3 cellular contexts compared by ENCODE assay signal in the genomic region with DNA sequence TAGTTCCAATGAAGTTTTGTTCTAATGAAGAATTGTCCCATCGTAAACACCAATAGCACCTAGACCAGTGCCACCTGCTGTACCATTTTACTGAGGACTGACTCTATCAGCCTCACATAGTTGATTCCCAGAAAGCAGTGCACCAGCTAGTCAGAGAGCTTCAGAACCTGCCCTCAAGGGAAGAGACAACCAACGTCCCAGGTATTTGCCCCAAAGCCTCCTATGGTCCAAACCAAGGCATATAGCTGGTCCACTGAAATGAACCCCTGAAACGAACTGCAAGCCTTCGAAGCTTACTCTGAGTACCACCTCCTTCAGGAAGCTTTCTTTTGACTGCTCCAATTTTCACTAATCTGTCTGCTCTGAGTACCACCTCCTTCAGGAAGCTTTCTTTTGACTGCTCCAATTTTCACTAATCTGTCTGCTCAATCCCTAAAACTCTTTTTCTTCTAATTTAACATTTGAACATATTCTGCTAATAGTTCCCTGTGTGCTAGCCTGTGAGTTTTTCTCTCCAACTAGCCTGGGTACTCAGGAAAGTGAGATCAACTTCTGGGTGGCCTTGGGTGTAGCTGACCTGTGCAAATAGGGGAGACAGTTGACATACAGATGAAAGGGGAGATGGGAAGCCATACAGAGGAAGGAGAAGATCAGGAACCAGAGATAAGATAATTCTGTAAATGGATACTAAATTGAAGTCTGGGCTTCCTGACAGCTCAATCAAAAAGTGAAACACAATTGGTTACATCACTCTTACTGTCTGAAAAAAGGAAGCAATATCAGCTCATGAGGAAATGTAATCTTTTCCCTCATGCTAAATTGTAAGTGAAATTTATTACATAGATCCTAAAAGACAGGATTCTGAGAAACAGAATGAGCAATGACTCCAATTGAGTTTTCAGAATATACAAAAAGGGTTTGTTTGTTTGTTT.
A peak's percentile ranks its signal among the peaks of the same experiment; 100 is the strongest.
TF ChIP-seq lines count a peak whose summit lies in the region.

No MANE protein-coding gene starts in this region.

TF ChIP-seq in A549, 52 proteins besides CTCF, POLR2A, EP300 and RAD21 (continued from another document):
- TF ChIP-seq, protein P1, sequence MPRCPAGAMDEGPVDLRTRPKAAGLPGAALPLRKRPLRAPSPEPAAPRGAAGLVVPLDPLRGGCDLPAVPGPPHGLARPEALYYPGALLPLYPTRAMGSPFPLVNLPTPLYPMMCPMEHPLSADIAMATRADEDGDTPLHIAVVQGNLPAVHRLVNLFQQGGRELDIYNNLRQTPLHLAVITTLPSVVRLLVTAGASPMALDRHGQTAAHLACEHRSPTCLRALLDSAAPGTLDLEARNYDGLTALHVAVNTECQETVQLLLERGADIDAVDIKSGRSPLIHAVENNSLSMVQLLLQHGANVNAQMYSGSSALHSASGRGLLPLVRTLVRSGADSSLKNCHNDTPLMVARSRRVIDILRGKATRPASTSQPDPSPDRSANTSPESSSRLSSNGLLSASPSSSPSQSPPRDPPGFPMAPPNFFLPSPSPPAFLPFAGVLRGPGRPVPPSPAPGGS (IDR thresholded peaks at IDR 0.05) = no peak
- TF ChIP-seq EHMT2 (IDR thresholded peaks at IDR 0.05; ENCODE audit: low read depth) (no peak), MAFK (IDR thresholded peaks at IDR 0.05; ENCODE audit: partially characterized antibody) (no peak), HEYL (CRISPR knock-in tag; IDR thresholded peaks at IDR 0.05) (no peak), MAZ (IDR thresholded peaks at IDR 0.05; ENCODE audit: borderline replicate concordance, low read depth, low read length) (no peak), CHD4 (IDR thresholded peaks at IDR 0.05; ENCODE audit: borderline replicate concordance) (no peak), CBX2 (IDR thresholded peaks at IDR 0.05; ENCODE audit: borderline replicate concordance, low read depth) (no peak), CEBPB (IDR thresholded peaks at IDR 0.05) (peak; percentile 35 to 36; a peak in 2 of 4 replicates), HOXB13 (CRISPR knock-in tag; IDR thresholded peaks at IDR 0.05; ENCODE audit: low read depth) (no peak), NPAS2 (CRISPR knock-in tag; IDR thresholded peaks at IDR 0.05; ENCODE audit: borderline replicate concordance) (no peak), HDAC2 (IDR thresholded peaks at IDR 0.05) (no peak), ESRRA (IDR thresholded peaks at IDR 0.05; ENCODE audit: borderline replicate concordance, low read length) (no peak), ZFP36 (IDR thresholded peaks at IDR 0.05; ENCODE audit: borderline replicate concordance, partially characterized antibody) (no peak), FOSL2 (IDR thresholded peaks at IDR 0.05) (no peak), FOSL2 (CRISPR knock-in tag; IDR thresholded peaks at IDR 0.05) (no peak), RCOR1 (IDR thresholded peaks at IDR 0.05; ENCODE audit: low read depth, low read length) (no peak)
- TF ChIP-seq, protein P2, sequence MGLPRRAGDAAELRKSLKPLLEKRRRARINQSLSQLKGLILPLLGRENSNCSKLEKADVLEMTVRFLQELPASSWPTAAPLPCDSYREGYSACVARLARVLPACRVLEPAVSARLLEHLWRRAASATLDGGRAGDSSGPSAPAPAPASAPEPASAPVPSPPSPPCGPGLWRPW (IDR thresholded peaks at IDR 0.05) = no peak
- TF ChIP-seq, protein P3, sequence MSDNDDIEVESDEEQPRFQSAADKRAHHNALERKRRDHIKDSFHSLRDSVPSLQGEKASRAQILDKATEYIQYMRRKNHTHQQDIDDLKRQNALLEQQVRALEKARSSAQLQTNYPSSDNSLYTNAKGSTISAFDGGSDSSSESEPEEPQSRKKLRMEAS (IDR thresholded peaks at IDR 0.05) = peak; percentile 27
TF ChIP-seq in A549: peak in this region for 5.

TF ChIP-seq in GM12878, 131 proteins besides CTCF, POLR2A, EP300 and RAD21 (continued from another document and continues in another):
- TF ChIP-seq, protein P4, sequence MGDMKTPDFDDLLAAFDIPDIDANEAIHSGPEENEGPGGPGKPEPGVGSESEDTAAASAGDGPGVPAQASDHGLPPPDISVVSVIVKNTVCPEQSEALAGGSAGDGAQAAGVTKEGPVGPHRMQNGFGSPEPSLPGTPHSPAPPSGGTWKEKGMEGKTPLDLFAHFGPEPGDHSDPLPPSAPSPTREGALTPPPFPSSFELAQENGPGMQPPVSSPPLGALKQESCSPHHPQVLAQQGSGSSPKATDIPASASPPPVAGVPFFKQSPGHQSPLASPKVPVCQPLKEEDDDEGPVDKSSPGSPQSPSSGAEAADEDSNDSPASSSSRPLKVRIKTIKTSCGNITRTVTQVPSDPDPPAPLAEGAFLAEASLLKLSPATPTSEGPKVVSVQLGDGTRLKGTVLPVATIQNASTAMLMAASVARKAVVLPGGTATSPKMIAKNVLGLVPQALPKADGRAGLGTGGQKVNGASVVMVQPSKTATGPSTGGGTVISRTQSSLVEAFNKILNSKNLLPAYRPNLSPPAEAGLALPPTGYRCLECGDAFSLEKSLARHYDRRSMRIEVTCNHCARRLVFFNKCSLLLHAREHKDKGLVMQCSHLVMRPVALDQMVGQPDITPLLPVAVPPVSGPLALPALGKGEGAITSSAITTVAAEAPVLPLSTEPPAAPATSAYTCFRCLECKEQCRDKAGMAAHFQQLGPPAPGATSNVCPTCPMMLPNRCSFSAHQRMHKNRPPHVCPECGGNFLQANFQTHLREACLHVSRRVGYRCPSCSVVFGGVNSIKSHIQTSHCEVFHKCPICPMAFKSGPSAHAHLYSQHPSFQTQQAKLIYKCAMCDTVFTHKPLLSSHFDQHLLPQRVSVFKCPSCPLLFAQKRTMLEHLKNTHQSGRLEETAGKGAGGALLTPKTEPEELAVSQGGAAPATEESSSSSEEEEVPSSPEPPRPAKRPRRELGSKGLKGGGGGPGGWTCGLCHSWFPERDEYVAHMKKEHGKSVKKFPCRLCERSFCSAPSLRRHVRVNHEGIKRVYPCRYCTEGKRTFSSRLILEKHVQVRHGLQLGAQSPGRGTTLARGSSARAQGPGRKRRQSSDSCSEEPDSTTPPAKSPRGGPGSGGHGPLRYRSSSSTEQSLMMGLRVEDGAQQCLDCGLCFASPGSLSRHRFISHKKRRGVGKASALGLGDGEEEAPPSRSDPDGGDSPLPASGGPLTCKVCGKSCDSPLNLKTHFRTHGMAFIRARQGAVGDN (IDR thresholded peaks at IDR 0.05) = no peak
- TF ChIP-seq RUNX3 (IDR thresholded peaks at IDR 0.05; ENCODE audit: low read length) = 0 out of 2 replicates have a peak, but pooled peaks have one; percentile 7
- TF ChIP-seq RBBP5 (conservative IDR thresholded peaks at IDR 0.05) = no peak
- no peak for TF ChIP-seq SMAD1 (IDR thresholded peaks at IDR 0.05; ENCODE audit: low read depth, partially characterized antibody)
- TF ChIP-seq, protein P5, sequence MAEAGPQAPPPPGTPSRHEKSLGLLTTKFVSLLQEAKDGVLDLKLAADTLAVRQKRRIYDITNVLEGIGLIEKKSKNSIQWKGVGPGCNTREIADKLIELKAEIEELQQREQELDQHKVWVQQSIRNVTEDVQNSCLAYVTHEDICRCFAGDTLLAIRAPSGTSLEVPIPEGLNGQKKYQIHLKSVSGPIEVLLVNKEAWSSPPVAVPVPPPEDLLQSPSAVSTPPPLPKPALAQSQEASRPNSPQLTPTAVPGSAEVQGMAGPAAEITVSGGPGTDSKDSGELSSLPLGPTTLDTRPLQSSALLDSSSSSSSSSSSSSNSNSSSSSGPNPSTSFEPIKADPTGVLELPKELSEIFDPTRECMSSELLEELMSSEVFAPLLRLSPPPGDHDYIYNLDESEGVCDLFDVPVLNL (IDR thresholded peaks at IDR 0.05; ENCODE audit: low read depth, low read length) = no peak
- no peak for TF ChIP-seq SRF (IDR thresholded peaks at IDR 0.05; ENCODE audit: low read depth in 2 of 2, low read length in 2 of 2)
- no peak for TF ChIP-seq IKZF1 (conservative IDR thresholded peaks at IDR 0.05)
- TF ChIP-seq NR2F1 (conservative IDR thresholded peaks at IDR 0.05) = no peak
- TF ChIP-seq BACH1 (IDR thresholded peaks at IDR 0.05; ENCODE audit: borderline replicate concordance) = no peak
- no peak for TF ChIP-seq RAD51 (IDR thresholded peaks at IDR 0.05)
- no peak for TF ChIP-seq MTA3 (IDR thresholded peaks at IDR 0.05; ENCODE audit: borderline replicate concordance, low read length)
- TF ChIP-seq, protein P6, sequence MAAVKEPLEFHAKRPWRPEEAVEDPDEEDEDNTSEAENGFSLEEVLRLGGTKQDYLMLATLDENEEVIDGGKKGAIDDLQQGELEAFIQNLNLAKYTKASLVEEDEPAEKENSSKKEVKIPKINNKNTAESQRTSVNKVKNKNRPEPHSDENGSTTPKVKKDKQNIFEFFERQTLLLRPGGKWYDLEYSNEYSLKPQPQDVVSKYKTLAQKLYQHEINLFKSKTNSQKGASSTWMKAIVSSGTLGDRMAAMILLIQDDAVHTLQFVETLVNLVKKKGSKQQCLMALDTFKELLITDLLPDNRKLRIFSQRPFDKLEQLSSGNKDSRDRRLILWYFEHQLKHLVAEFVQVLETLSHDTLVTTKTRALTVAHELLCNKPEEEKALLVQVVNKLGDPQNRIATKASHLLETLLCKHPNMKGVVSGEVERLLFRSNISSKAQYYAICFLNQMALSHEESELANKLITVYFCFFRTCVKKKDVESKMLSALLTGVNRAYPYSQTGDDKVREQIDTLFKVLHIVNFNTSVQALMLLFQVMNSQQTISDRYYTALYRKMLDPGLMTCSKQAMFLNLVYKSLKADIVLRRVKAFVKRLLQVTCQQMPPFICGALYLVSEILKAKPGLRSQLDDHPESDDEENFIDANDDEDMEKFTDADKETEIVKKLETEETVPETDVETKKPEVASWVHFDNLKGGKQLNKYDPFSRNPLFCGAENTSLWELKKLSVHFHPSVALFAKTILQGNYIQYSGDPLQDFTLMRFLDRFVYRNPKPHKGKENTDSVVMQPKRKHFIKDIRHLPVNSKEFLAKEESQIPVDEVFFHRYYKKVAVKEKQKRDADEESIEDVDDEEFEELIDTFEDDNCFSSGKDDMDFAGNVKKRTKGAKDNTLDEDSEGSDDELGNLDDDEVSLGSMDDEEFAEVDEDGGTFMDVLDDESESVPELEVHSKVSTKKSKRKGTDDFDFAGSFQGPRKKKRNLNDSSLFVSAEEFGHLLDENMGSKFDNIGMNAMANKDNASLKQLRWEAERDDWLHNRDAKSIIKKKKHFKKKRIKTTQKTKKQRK (IDR thresholded peaks at IDR 0.05; ENCODE audit: low read depth, low read length) = no peak

TF ChIP-seq in GM23338, 12 proteins besides CTCF, POLR2A, EP300 and RAD21 (continued from another document):
- TF ChIP-seq, protein P7, sequence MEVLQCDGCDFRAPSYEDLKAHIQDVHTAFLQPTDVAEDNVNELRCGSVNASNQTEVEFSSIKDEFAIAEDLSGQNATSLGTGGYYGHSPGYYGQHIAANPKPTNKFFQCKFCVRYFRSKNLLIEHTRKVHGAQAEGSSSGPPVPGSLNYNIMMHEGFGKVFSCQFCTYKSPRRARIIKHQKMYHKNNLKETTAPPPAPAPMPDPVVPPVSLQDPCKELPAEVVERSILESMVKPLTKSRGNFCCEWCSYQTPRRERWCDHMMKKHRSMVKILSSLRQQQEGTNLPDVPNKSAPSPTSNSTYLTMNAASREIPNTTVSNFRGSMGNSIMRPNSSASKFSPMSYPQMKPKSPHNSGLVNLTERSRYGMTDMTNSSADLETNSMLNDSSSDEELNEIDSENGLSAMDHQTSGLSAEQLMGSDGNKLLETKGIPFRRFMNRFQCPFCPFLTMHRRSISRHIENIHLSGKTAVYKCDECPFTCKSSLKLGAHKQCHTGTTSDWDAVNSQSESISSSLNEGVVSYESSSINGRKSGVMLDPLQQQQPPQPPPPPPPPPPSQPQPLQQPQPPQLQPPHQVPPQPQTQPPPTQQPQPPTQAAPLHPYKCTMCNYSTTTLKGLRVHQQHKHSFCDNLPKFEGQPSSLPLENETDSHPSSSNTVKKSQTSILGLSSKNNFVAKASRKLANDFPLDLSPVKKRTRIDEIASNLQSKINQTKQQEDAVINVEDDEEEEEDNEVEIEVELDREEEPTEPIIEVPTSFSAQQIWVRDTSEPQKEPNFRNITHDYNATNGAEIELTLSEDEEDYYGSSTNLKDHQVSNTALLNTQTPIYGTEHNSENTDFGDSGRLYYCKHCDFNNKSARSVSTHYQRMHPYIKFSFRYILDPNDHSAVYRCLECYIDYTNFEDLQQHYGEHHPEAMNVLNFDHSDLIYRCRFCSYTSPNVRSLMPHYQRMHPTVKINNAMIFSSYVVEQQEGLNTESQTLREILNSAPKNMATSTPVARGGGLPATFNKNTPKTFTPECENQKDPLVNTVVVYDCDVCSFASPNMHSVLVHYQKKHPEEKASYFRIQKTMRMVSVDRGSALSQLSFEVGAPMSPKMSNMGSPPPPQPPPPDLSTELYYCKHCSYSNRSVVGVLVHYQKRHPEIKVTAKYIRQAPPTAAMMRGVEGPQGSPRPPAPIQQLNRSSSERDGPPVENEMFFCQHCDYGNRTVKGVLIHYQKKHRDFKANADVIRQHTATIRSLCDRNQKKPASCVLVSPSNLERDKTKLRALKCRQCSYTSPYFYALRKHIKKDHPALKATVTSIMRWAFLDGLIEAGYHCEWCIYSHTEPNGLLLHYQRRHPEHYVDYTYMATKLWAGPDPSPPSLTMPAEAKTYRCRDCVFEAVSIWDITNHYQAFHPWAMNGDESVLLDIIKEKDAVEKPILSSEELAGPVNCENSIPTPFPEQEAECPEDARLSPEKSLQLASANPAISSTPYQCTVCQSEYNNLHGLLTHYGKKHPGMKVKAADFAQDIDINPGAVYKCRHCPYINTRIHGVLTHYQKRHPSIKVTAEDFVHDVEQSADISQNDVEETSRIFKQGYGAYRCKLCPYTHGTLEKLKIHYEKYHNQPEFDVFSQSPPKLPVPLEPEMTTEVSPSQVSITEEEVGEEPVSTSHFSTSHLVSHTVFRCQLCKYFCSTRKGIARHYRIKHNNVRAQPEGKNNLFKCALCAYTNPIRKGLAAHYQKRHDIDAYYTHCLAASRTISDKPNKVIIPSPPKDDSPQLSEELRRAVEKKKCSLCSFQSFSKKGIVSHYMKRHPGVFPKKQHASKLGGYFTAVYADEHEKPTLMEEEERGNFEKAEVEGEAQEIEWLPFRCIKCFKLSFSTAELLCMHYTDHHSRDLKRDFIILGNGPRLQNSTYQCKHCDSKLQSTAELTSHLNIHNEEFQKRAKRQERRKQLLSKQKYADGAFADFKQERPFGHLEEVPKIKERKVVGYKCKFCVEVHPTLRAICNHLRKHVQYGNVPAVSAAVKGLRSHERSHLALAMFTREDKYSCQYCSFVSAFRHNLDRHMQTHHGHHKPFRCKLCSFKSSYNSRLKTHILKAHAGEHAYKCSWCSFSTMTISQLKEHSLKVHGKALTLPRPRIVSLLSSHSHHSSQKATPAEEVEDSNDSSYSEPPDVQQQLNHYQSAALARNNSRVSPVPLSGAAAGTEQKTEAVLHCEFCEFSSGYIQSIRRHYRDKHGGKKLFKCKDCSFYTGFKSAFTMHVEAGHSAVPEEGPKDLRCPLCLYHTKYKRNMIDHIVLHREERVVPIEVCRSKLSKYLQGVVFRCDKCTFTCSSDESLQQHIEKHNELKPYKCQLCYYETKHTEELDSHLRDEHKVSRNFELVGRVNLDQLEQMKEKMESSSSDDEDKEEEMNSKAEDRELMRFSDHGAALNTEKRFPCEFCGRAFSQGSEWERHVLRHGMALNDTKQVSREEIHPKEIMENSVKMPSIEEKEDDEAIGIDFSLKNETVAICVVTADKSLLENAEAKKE (CRISPR knock-in tag; IDR thresholded peaks at IDR 0.05) = no peak
- TF ChIP-seq, protein P8, sequence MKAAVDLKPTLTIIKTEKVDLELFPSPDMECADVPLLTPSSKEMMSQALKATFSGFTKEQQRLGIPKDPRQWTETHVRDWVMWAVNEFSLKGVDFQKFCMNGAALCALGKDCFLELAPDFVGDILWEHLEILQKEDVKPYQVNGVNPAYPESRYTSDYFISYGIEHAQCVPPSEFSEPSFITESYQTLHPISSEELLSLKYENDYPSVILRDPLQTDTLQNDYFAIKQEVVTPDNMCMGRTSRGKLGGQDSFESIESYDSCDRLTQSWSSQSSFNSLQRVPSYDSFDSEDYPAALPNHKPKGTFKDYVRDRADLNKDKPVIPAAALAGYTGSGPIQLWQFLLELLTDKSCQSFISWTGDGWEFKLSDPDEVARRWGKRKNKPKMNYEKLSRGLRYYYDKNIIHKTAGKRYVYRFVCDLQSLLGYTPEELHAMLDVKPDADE (IDR thresholded peaks at IDR 0.05) = no peak
- TF ChIP-seq POLR2AphosphoS5 (IDR thresholded peaks at IDR 0.05; ENCODE audit: low read depth) = no peak
- TF ChIP-seq CREB1 (CRISPR knock-in tag; IDR thresholded peaks at IDR 0.05; ENCODE audit: low read depth) = no peak
- no peak for TF ChIP-seq EZH2phosphoT487 (IDR thresholded peaks at IDR 0.05; ENCODE audit: unreplicated experiment)
- no peak for TF ChIP-seq NANOG (IDR thresholded peaks at IDR 0.05; ENCODE audit: borderline replicate concordance)
- TF ChIP-seq ZNF114 (CRISPR knock-in tag; IDR thresholded peaks at IDR 0.05) = no peak
- no peak for TF ChIP-seq ZNF331 (CRISPR knock-in tag; IDR thresholded peaks at IDR 0.05; ENCODE audit: low read depth)
- TF ChIP-seq JUNB (IDR thresholded peaks at IDR 0.05; ENCODE audit: unreplicated experiment) = no peak
